In genomic region chr11:76148207-76148606, GRCh38 we compare ENCODE assay signal across 16 cellular contexts. TPM values are rescaled to one million over a fixed set of nuclear protein-coding genes. Genes with fewer than 3 reads are reported as not detected.
"Had no signal": no experiment of that assay in that cellular context is flagged by ENCODE, and none has a peak within 500 bp of the region (broad histone marks: within the 10 kb centered on the region; RNA-seq: fewer than 3 reads in every experiment).

No MANE protein-coding gene starts in this region.

- H2AFZ ChIP-seq: parathyroid adenoma had no signal

- H3K4me3 Mint-ChIP-seq: activated naive CD4-positive, alpha-beta T cell treated with anti-CD3 and anti-CD28 coated beads, Interleukin-2, amount 10 ng/mL, durations not matched to agents 7 days and 5 days; endodermal cell; immature natural killer cell; naive thymus-derived CD8-positive, alpha-beta T cell; stimulated activated effector memory CD8-positive, alpha-beta T cell treated with anti-CD3 and anti-CD28 coated beads, Interleukin-12 subunit alpha, Interleukin-12 subunit beta, amount 100 ng/mL, for 72 hours had no signal

- H3K9me3 ChIP-seq: neutrophil, thoracic aorta had no signal

- H3K9ac ChIP-seq: parathyroid adenoma had no signal

- H3K27ac ChIP-seq: neutrophil, parathyroid adenoma, thoracic aorta had no signal

- H3K79me2 ChIP-seq: parathyroid adenoma had no signal

- H3K27ac Mint-ChIP-seq: activated naive CD4-positive, alpha-beta T cell treated with anti-CD3 and anti-CD28 coated beads, Interleukin-2, amount 10 ng/mL, durations not matched to agents 7 days and 5 days; endodermal cell; immature natural killer cell; naive thymus-derived CD8-positive, alpha-beta T cell; stimulated activated effector memory CD8-positive, alpha-beta T cell treated with anti-CD3 and anti-CD28 coated beads, Interleukin-12 subunit alpha, Interleukin-12 subunit beta, amount 100 ng/mL, for 72 hours had no signal

- H3K36me3 ChIP-seq: thoracic aorta had no signal

- DNase-seq: activated CD4-positive, CD25-positive, alpha-beta regulatory T cell treated with anti-CD3 and anti-CD28 coated beads, Interleukin-2, amount 50 U/mL, for 72 hours; activated naive CD4-positive, alpha-beta T cell treated with anti-CD3 and anti-CD28 coated beads, Interleukin-2, amount 10 ng/mL, durations not matched to agents 7 days and 5 days; endodermal cell; immature natural killer cell; naive thymus-derived CD8-positive, alpha-beta T cell; stimulated activated CD4-positive, alpha-beta T cell treated with anti-CD3 and anti-CD28 coated beads, Interleukin-12 subunit alpha, Interleukin-12 subunit beta, amount 100 ng/mL, for 4 hours; stimulated activated CD4-positive, alpha-beta T cell treated with anti-CD3 and anti-CD28 coated beads, Interleukin-2, amount 100 ng/mL, for 24 hours; T-helper 9 cell had no signal

- H3K36me3 Mint-ChIP-seq: activated naive CD4-positive, alpha-beta T cell treated with anti-CD3 and anti-CD28 coated beads, Interleukin-2, amount 10 ng/mL, durations not matched to agents 7 days and 5 days; immature natural killer cell; naive thymus-derived CD8-positive, alpha-beta T cell; stimulated activated effector memory CD8-positive, alpha-beta T cell treated with anti-CD3 and anti-CD28 coated beads, Interleukin-12 subunit alpha, Interleukin-12 subunit beta, amount 100 ng/mL, for 72 hours had no signal

- ATAC-seq: naive thymus-derived CD8-positive, alpha-beta T cell; stimulated activated effector memory CD8-positive, alpha-beta T cell treated with anti-CD3 and anti-CD28 coated beads, Interleukin-12 subunit alpha, Interleukin-12 subunit beta, amount 100 ng/mL, for 72 hours had no signal

- H3K4me1 ChIP-seq: parathyroid adenoma had no signal

- H3K4me3 ChIP-seq: lung, thoracic aorta had no signal

RNA-seq across cellular contexts. Expression of gene WNT11, which starts 58.1 kb away (rescaled TPM):
- total RNA-seq: bronchial epithelial cell, dermis microvascular lymphatic vessel endothelial cell, epithelial cell of proximal tubule had no signal
